Comparison of ENCODE assay signal across 28 cellular contexts in genomic region chr9:20496328-20496727, GRCh38.
"Had no signal": no experiment of that assay in that cellular context is flagged by ENCODE, and none has a peak within 500 bp of the region (broad histone marks: within the 10 kb centered on the region; RNA-seq: fewer than 3 reads in every experiment).

No MANE protein-coding gene starts in this region.

- H3K27ac ChIP-seq: hepatocyte, left ventricle myocardium inferior, neutrophil, ovary, stomach, suprapubic skin, tibial nerve, uterus had no signal

- H3K9me3 Mint-ChIP-seq: activated naive CD8-positive, alpha-beta T cell treated with anti-CD3 and anti-CD28 coated beads, Interleukin-2, amount 10 ng/mL, durations not matched to agents 7 days and 5 days; activated T-helper 17 cell treated with anti-CD3 and anti-CD28 coated beads, Interleukin-2, amount 50 U/mL, for 72 hours; dendritic cell treated with granulocyte-macrophage colony-stimulating factor and Interleukin-4, amounts not matched to agents 40 ng/mL and 50 ng/mL, for 4 days; immature natural killer cell; natural killer cell treated with Interleukin-12 subunit alpha and Interleukin-12 subunit beta and Interleukin-15 and Interleukin-18, amount 100 ng/mL, for 72 hours; stimulated activated effector memory CD8-positive, alpha-beta T cell treated with anti-CD3 and anti-CD28 coated beads, Interleukin-12 subunit alpha, Interleukin-12 subunit beta, amount 100 ng/mL, for 72 hours; T-helper 1 cell treated with Interleukin-12 subunit alpha and Interleukin-12 subunit beta and Interleukin-4 antibody, amounts not matched to agents 30 μg/mL and 1 μg/mL, for 36 hours; WTC11 had no signal

- H3K4me1 ChIP-seq: suprapubic skin, tibial nerve had no signal

- H3K36me3 Mint-ChIP-seq: natural killer cell treated with Interleukin-12 subunit alpha and Interleukin-12 subunit beta and Interleukin-15 and Interleukin-18, amount 100 ng/mL, for 72 hours; stimulated activated effector memory CD8-positive, alpha-beta T cell treated with anti-CD3 and anti-CD28 coated beads, Interleukin-12 subunit alpha, Interleukin-12 subunit beta, amount 100 ng/mL, for 72 hours; WTC11 had no signal

- H3K9me3 ChIP-seq: left ventricle myocardium inferior, neutrophil, ovary, stomach, suprapubic skin, tibial nerve, uterus had no signal

- H3K27me3 ChIP-seq: hepatocyte, neutrophil, ovary, stomach, suprapubic skin, tibial nerve, uterus had no signal

- H3K4me3 Mint-ChIP-seq: activated naive CD8-positive, alpha-beta T cell treated with anti-CD3 and anti-CD28 coated beads, Interleukin-2, amount 10 ng/mL, durations not matched to agents 7 days and 5 days; activated T-helper 17 cell treated with anti-CD3 and anti-CD28 coated beads, Interleukin-2, amount 50 U/mL, for 72 hours; dendritic cell treated with granulocyte-macrophage colony-stimulating factor and Interleukin-4, amounts not matched to agents 40 ng/mL and 50 ng/mL, for 4 days; immature natural killer cell; natural killer cell treated with Interleukin-12 subunit alpha and Interleukin-12 subunit beta and Interleukin-15 and Interleukin-18, amount 100 ng/mL, for 72 hours; stimulated activated effector memory CD8-positive, alpha-beta T cell treated with anti-CD3 and anti-CD28 coated beads, Interleukin-12 subunit alpha, Interleukin-12 subunit beta, amount 100 ng/mL, for 72 hours; T-helper 1 cell treated with Interleukin-12 subunit alpha and Interleukin-12 subunit beta and Interleukin-4 antibody, amounts not matched to agents 30 μg/mL and 1 μg/mL, for 36 hours; WTC11 had no signal

- H3K27me3 Mint-ChIP-seq: activated naive CD8-positive, alpha-beta T cell treated with anti-CD3 and anti-CD28 coated beads, Interleukin-2, amount 10 ng/mL, durations not matched to agents 7 days and 5 days; activated T-helper 17 cell treated with anti-CD3 and anti-CD28 coated beads, Interleukin-2, amount 50 U/mL, for 72 hours; dendritic cell treated with granulocyte-macrophage colony-stimulating factor and Interleukin-4, amounts not matched to agents 40 ng/mL and 50 ng/mL, for 4 days; natural killer cell treated with Interleukin-12 subunit alpha and Interleukin-12 subunit beta and Interleukin-15 and Interleukin-18, amount 100 ng/mL, for 72 hours had no signal

- H3K4me2 ChIP-seq: hepatocyte had no signal

- H2AFZ ChIP-seq: hepatocyte had no signal

- H3K4me3 ChIP-seq: hepatocyte, left ventricle myocardium inferior, ovary, stomach, suprapubic skin, tibial nerve, uterus had no signal

- DNase-seq: activated naive CD4-positive, alpha-beta T cell; activated naive CD8-positive, alpha-beta T cell treated with anti-CD3 and anti-CD28 coated beads, Interleukin-2, amount 10 ng/mL, durations not matched to agents 7 days and 5 days; activated T-cell treated with anti-CD3 and anti-CD28 coated beads, Interleukin-2, amount 50 U/mL, for 1 hour; amniotic stem cell; caudate nucleus; effector CD4-positive, alpha-beta T cell; foreskin melanocyte; glutamatergic neuron; immature natural killer cell; left ventricle myocardium inferior; ovary; small intestine; stimulated activated CD4-positive, alpha-beta T cell treated with anti-CD3 and anti-CD28 coated beads, Interleukin-2, amount 100 ng/mL, for 24 hours; stomach; T1000; uterus had no signal

- ATAC-seq: activated T-helper 17 cell treated with anti-CD3 and anti-CD28 coated beads, Interleukin-2, amount 50 U/mL, for 72 hours; natural killer cell treated with Interleukin-12 subunit alpha and Interleukin-12 subunit beta and Interleukin-15 and Interleukin-18, amount 100 ng/mL, for 72 hours; sciatic nerve; stimulated activated effector memory CD8-positive, alpha-beta T cell treated with anti-CD3 and anti-CD28 coated beads, Interleukin-12 subunit alpha, Interleukin-12 subunit beta, amount 100 ng/mL, for 72 hours; WTC11 had no signal

- FAIRE-seq: endometrium, small intestine had no signal

- H3K27ac Mint-ChIP-seq: activated naive CD8-positive, alpha-beta T cell treated with anti-CD3 and anti-CD28 coated beads, Interleukin-2, amount 10 ng/mL, durations not matched to agents 7 days and 5 days; activated T-helper 17 cell treated with anti-CD3 and anti-CD28 coated beads, Interleukin-2, amount 50 U/mL, for 72 hours; dendritic cell treated with granulocyte-macrophage colony-stimulating factor and Interleukin-4, amounts not matched to agents 40 ng/mL and 50 ng/mL, for 4 days; immature natural killer cell; stimulated activated effector memory CD8-positive, alpha-beta T cell treated with anti-CD3 and anti-CD28 coated beads, Interleukin-12 subunit alpha, Interleukin-12 subunit beta, amount 100 ng/mL, for 72 hours; T-helper 1 cell treated with Interleukin-12 subunit alpha and Interleukin-12 subunit beta and Interleukin-4 antibody, amounts not matched to agents 30 μg/mL and 1 μg/mL, for 36 hours; WTC11 had no signal

- H3K36me3 ChIP-seq: left ventricle myocardium inferior, neutrophil, ovary, stomach, suprapubic skin, tibial nerve, uterus had no signal
